In genomic region chr3:158103131-158103955, GRCh38 we compare ENCODE assay signal across 8 cellular contexts. TPM values are rescaled to one million over a fixed set of nuclear protein-coding genes. Genes with fewer than 3 reads are reported as not detected.
DNase-seq lines count a peak whose midpoint lies in the region; ATAC-seq and TF ChIP-seq lines count a peak whose summit lies in the region.

No MANE protein-coding gene starts in this region.

- no peak for ATAC-seq in HG02938 (IDR thresholded peaks at IDR 0.05; ENCODE audit: unreplicated experiment)
- no peak for ATAC-seq in GM21423 (IDR thresholded peaks at IDR 0.05; ENCODE audit: unreplicated experiment)
- ATAC-seq in HG02973 (IDR thresholded peaks at IDR 0.05; ENCODE audit: unreplicated experiment): no peak

- DNase-seq in M059J (ENCODE audit: low read depth) (peak; percentile 31), glomerular visceral epithelial cell (ENCODE audit: extremely low spot score) (peak; percentile 40), retina (peak; percentile 79), AML-193 (lab: John Stamatoyannopoulos, UW) (no peak)

- no peak for TF ChIP-seq CTCF in GM12875 (IDR thresholded peaks at IDR 0.05; ENCODE audit: borderline replicate concordance, insufficient read depth, low read depth, low read length)

- H3K4me3 ChIP-seq in GM12875 (ENCODE audit: low read depth, low read length): peak overlapping the region; percentile 36

RNA-seq across cellular contexts. Expression of gene SHOX2, which starts 2.9 kb away (rescaled TPM):
- total RNA-seq in M059J (2014; rRNA removed; shearing (Covaris generic)): 21.3 and 32.9 TPM in 2 replicates

RNA-seq across cellular contexts. Expression of gene RSRC1, which starts 6.5 kb away (rescaled TPM):
- total RNA-seq in M059J (2014; rRNA removed; shearing (Covaris generic)): 45.4 and 61.0 TPM in 2 replicates

Comparison
In these comparisons a context has a peak if more than half of its experiments do, and no peak if none do; other contexts are left out.
1. DNase-seq: peak in M059J (single experiment), glomerular visceral epithelial cell (single experiment) and retina (single experiment); none in AML-193 (0 of 2).